In the genomic region with DNA sequence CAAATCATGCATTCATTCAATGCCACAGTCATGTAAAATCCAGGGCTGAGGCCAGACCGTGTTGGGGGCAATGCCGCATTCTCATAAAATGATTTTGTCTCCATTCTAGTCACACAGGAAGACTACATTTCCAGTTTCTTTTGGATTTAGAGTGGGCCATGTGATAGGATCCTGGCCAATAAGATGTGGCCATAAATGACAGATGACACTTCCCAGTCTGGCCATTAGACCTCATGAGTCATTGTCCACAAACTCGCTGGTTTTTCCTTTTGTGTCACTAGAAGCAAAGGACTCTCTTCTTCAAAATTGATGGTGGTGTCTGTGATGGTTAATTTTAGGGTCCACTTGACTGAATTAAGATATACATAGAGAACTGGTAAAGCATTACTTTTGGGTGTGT, we compare ENCODE assay signal across 25 cellular contexts.
"Had no signal": no experiment of that assay in that cellular context is flagged by ENCODE, and none has a peak within 500 bp of the region (broad histone marks: within the 10 kb centered on the region; RNA-seq: fewer than 3 reads in every experiment).

No MANE protein-coding gene starts in this region.

- H3K27me3 ChIP-seq: breast epithelium, right lobe of liver, thyroid gland, upper lobe of left lung, vagina had no signal

- DNase-seq: activated CD4-positive, alpha-beta T cell treated with anti-CD3 and anti-CD28 coated beads for 4 hours; activated CD4-positive, alpha-beta T cell treated with anti-CD3 and anti-CD28 coated beads, Interleukin-2, amount 50 U/mL, for 4 hours; activated naive CD4-positive, alpha-beta T cell; activated T-cell treated with anti-CD3 and anti-CD28 coated beads for 4 hours; activated T-cell treated with anti-CD3 and anti-CD28 coated beads, Interleukin-2, amount 50 U/mL, for 72 hours; central memory CD4-positive, alpha-beta T cell; foreskin fibroblast; heart left ventricle; kidney glomerular epithelial cell; left ventricle myocardium inferior; mesendoderm; natural killer cell; posterior cingulate gyrus; right lobe of liver; stimulated activated CD4-positive, alpha-beta T cell treated with anti-CD3 and anti-CD28 coated beads, Interleukin-12 subunit alpha, Interleukin-12 subunit beta, amount 100 ng/mL, for 4 hours; stimulated activated CD4-positive, alpha-beta T cell treated with anti-CD3 and anti-CD28 coated beads, Interleukin-4, amount 100 ng/mL, for 1 hour; stomach; thyroid gland; upper lobe of left lung had no signal

- H3K36me3 ChIP-seq: breast epithelium, heart left ventricle, left ventricle myocardium inferior, right lobe of liver, stomach, thyroid gland, upper lobe of left lung, vagina had no signal

- H3K4me3 ChIP-seq: breast epithelium, heart left ventricle, left ventricle myocardium inferior, lung, right lobe of liver, skin epidermis, stomach, thyroid gland, upper lobe of left lung, vagina had no signal

- H3K4me1 ChIP-seq: breast epithelium, right lobe of liver, stomach, thyroid gland, upper lobe of left lung, vagina had no signal

- H3K9me3 ChIP-seq: breast epithelium, heart left ventricle, left ventricle myocardium inferior, right lobe of liver, stomach, thyroid gland, upper lobe of left lung, vagina had no signal

- FAIRE-seq: TTC549 had no signal

- H3K27ac ChIP-seq: breast epithelium, heart left ventricle, left ventricle myocardium inferior, right lobe of liver, skin epidermis, stomach, thyroid gland, upper lobe of left lung, vagina, VCaP had no signal
